Comparison of ENCODE assay signal across 12 cellular contexts in genomic region chr17:77330602-77331081, GRCh38.
DNase-seq lines count a peak whose midpoint lies in the region; ATAC-seq, FAIRE-seq and TF ChIP-seq lines count a peak whose summit lies in the region.
"Had no signal": no experiment of that assay in that cellular context is flagged by ENCODE, and none has a peak within 500 bp of the region (broad histone marks: within the 10 kb centered on the region; RNA-seq: fewer than 3 reads in every experiment).

No MANE protein-coding gene starts in this region.

- CTCF ChIA-PET in activated CD4-positive, alpha-beta T cell treated with anti-CD3 and anti-CD28 coated beads for 36 hours (lab: Charles Lee): interaction anchor here (0.6 to 4.9 kb wide), 19 partner anchors 9 to 182 kb away, joined by 3 to 53 read pairs (median 5); no protein-coding TSS in a partner anchor

- peak overlapping the region; percentile 25 for H3K27ac Mint-ChIP-seq in activated CD4-positive, alpha-beta T cell treated with anti-CD3 and anti-CD28 coated beads for 36 hours
- peak overlapping the region in 1 of 7 donors; percentile 42 for H3K27ac Mint-ChIP-seq in CD14-positive monocyte

- intact Hi-C loops in activated CD4-positive, alpha-beta T cell treated with anti-CD3 and anti-CD28 coated beads for 36 hours (cut with DNase I, micrococcal nuclease): loop anchor here (1.0 to 10.0 kb wide), 8 partner anchors 44 to 314 kb away; no protein-coding TSS in a partner anchor
- intact Hi-C loops in CD14-positive monocyte (cut with micrococcal nuclease): loop anchor here (1.0 to 5.0 kb wide), 7 partner anchors 42 to 165 kb away; no protein-coding TSS in a partner anchor

- no peak overlapping the region for H3K4me3 Mint-ChIP-seq in activated CD4-positive, alpha-beta T cell treated with anti-CD3 and anti-CD28 coated beads for 36 hours
- no peak overlapping the region for H3K4me3 Mint-ChIP-seq in CD14-positive monocyte
- no peak overlapping the region for H3K4me3 Mint-ChIP-seq in activated T-cell treated with anti-CD3 and anti-CD28 coated beads, Interleukin-2, amount 50 U/mL, for 4 hours
- H3K4me3 Mint-ChIP-seq: dendritic cell treated with granulocyte-macrophage colony-stimulating factor and Interleukin-4, amounts not matched to agents 40 ng/mL and 50 ng/mL, for 4 days had no signal

- H3K4me1 ChIP-seq in osteoblast (ENCODE audit: insufficient read depth, low read length): peaks cover 27% of the 10 kb centered on the region

- H3K27me3 Mint-ChIP-seq in activated CD4-positive, alpha-beta T cell treated with anti-CD3 and anti-CD28 coated beads for 36 hours: no peaks in the 10 kb centered on the region
- H3K27me3 Mint-ChIP-seq in CD14-positive monocyte (ENCODE audit: low read depth in 3 of 3): peaks cover 0 to 4% (median 0%) of the 10 kb centered on the region in 3 donors
- no peaks in the 10 kb centered on the region for H3K27me3 Mint-ChIP-seq in activated T-cell treated with anti-CD3 and anti-CD28 coated beads, Interleukin-2, amount 50 U/mL, for 4 hours (ENCODE audit: low read depth)
- H3K27me3 Mint-ChIP-seq: dendritic cell treated with granulocyte-macrophage colony-stimulating factor and Interleukin-4, amounts not matched to agents 40 ng/mL and 50 ng/mL, for 4 days had no signal

- peaks cover 52% of the 10 kb centered on the region for H3K4me1 Mint-ChIP-seq in activated CD4-positive, alpha-beta T cell treated with anti-CD3 and anti-CD28 coated beads for 36 hours
- H3K4me1 Mint-ChIP-seq in CD14-positive monocyte: peaks cover 45% of the 10 kb centered on the region
- H3K4me1 Mint-ChIP-seq in activated T-cell treated with anti-CD3 and anti-CD28 coated beads, Interleukin-2, amount 50 U/mL, for 4 hours (ENCODE audit: low read depth): peaks cover 53% of the 10 kb centered on the region

- H3K4me2 ChIP-seq in osteoblast (ENCODE audit: insufficient read depth, low read length): no peak overlapping the region
- H3K4me2 ChIP-seq: PC-9 had no signal

- H3K27me3 ChIP-seq in osteoblast (ENCODE audit: insufficient read depth, low read length): no peaks in the 10 kb centered on the region
- H3K27me3 ChIP-seq: ovary had no signal

- H3K9me3 Mint-ChIP-seq in activated CD4-positive, alpha-beta T cell treated with anti-CD3 and anti-CD28 coated beads for 36 hours (ENCODE audit: low read depth): no peaks in the 10 kb centered on the region
- peaks cover 0 to 5% (median 0%) of the 10 kb centered on the region in 7 donors for H3K9me3 Mint-ChIP-seq in CD14-positive monocyte
- H3K9me3 Mint-ChIP-seq in activated T-cell treated with anti-CD3 and anti-CD28 coated beads, Interleukin-2, amount 50 U/mL, for 4 hours: no peaks in the 10 kb centered on the region
- H3K9me3 Mint-ChIP-seq: dendritic cell treated with granulocyte-macrophage colony-stimulating factor and Interleukin-4, amounts not matched to agents 40 ng/mL and 50 ng/mL, for 4 days had no signal

- peaks cover 5% of the 10 kb centered on the region for H3K9me3 ChIP-seq in osteoblast (ENCODE audit: low read depth, low read length)
- H3K9me3 ChIP-seq: ovary had no signal

- no peak overlapping the region for H3K4me3 ChIP-seq in osteoblast (ENCODE audit: insufficient read depth, low read length)
- H3K4me3 ChIP-seq: ovary, PC-9 had no signal

- no peak for TF ChIP-seq CTCF in CD14-positive monocyte (IDR thresholded peaks at IDR 0.05)
- no peak for TF ChIP-seq CTCF in osteoblast (IDR thresholded peaks at IDR 0.05; ENCODE audit: extremely low read depth, low read depth, low read length)
- TF ChIP-seq CTCF in GM10266 (IDR thresholded peaks at IDR 0.05; ENCODE audit: control insufficient read depth, insufficient read depth, low read depth, missing control alignments): no peak

- peaks cover 3% of the 10 kb centered on the region for H3K36me3 Mint-ChIP-seq in activated CD4-positive, alpha-beta T cell treated with anti-CD3 and anti-CD28 coated beads for 36 hours (ENCODE audit: low read depth)
- peaks cover 13 to 20% of the 10 kb centered on the region in 2 donors for H3K36me3 Mint-ChIP-seq in CD14-positive monocyte
- no peaks in the 10 kb centered on the region for H3K36me3 Mint-ChIP-seq in activated T-cell treated with anti-CD3 and anti-CD28 coated beads, Interleukin-2, amount 50 U/mL, for 4 hours (ENCODE audit: insufficient read depth)

- H3K27ac ChIP-seq in osteoblast (ENCODE audit: low read depth, low read length): no peak overlapping the region
- H3K27ac ChIP-seq: ovary, PC-9 had no signal

- no peak overlapping the region for H2AFZ ChIP-seq in osteoblast (ENCODE audit: low read length)
- H2AFZ ChIP-seq: PC-9 had no signal

- no peak for ATAC-seq in activated CD4-positive, alpha-beta T cell treated with anti-CD3 and anti-CD28 coated beads for 36 hours
- ATAC-seq in activated T-cell treated with anti-CD3 and anti-CD28 coated beads, Interleukin-2, amount 50 U/mL, for 4 hours: no peak

- H4K20me1 ChIP-seq in osteoblast (ENCODE audit: insufficient read depth, low read length): peaks cover 70% of the 10 kb centered on the region

- POLR2A ChIA-PET in activated CD4-positive, alpha-beta T cell treated with anti-CD3 and anti-CD28 coated beads for 36 hours (lab: Charles Lee): no interaction called here

- H3K36me3 ChIP-seq in osteoblast (ENCODE audit: insufficient read depth, low read length): peaks cover 28% of the 10 kb centered on the region
- H3K36me3 ChIP-seq: ovary had no signal

- no peak for FAIRE-seq in frontal cortex (lab: Jason Lieb, UNC)
- FAIRE-seq: islet of Langerhans had no signal

- peaks cover 92% of the 10 kb centered on the region for H3K79me2 ChIP-seq in osteoblast (ENCODE audit: insufficient read depth, low read length)

- no peak for DNase-seq in activated CD4-positive, alpha-beta T cell treated with anti-CD3 and anti-CD28 coated beads for 36 hours
- no peak for DNase-seq in activated CD4-positive, alpha-beta T cell treated with anti-CD3 and anti-CD28 coated beads for 48 hours
- DNase-seq in CD14-positive monocyte (ENCODE audit: low spot score) (peak; percentile 4), osteoblast (ENCODE audit: insufficient read length, low spot score, missing footprints) (peak; percentile 4), GDM1 (lab: John Stamatoyannopoulos, UW) (no peak), GM10266 (ENCODE audit: extremely low spot score) (no peak), frontal cortex (ENCODE audit: low spot score in 2 of 2) (no peak)
- peak; percentile 2 for DNase-seq in activated T-cell treated with anti-CD3 and anti-CD28 coated beads, Interleukin-2, amount 50 U/mL, for 4 hours

Comparison
In these comparisons a context has a peak if more than half of its experiments do, and no peak if none do; other contexts are left out.
1. DNase-seq: peak in CD14-positive monocyte (single experiment), activated T-cell treated with anti-CD3 and anti-CD28 coated beads, Interleukin-2, amount 50 U/mL, for 4 hours (single experiment) and osteoblast (single experiment); none in activated CD4-positive, alpha-beta T cell treated with anti-CD3 and anti-CD28 coated beads for 36 hours (single experiment), activated CD4-positive, alpha-beta T cell treated with anti-CD3 and anti-CD28 coated beads for 48 hours (single experiment), GDM1 (single experiment), GM10266 (single experiment) and frontal cortex (0 of 2).